Comparison of ENCODE assay signal across 18 cellular contexts in genomic region chr12:104060791-104061190, GRCh38.
"Had no signal": no experiment of that assay in that cellular context is flagged by ENCODE, and none has a peak within 500 bp of the region (broad histone marks: within the 10 kb centered on the region; RNA-seq: fewer than 3 reads in every experiment).

No MANE protein-coding gene starts in this region.

- H3K27ac ChIP-seq: dorsolateral prefrontal cortex, esophagus squamous epithelium, left ventricle myocardium inferior, testis, WERI-Rb-1 had no signal

- H3K4me3 ChIP-seq: dorsolateral prefrontal cortex, esophagus squamous epithelium, left ventricle myocardium inferior, testis had no signal

- H3K9me3 ChIP-seq: esophagus squamous epithelium, left ventricle myocardium inferior, testis had no signal

- H3K36me3 ChIP-seq: esophagus squamous epithelium, left ventricle myocardium inferior had no signal

- H3K27me3 ChIP-seq: dorsolateral prefrontal cortex, esophagus squamous epithelium, testis had no signal

- DNase-seq: activated CD4-positive, alpha-beta memory T cell treated with anti-CD3 and anti-CD28 coated beads, Interleukin-2, amount 10 ng/mL, durations not matched to agents 7 days and 5 days; activated CD4-positive, alpha-beta T cell treated with anti-CD3 and anti-CD28 coated beads for 36 hours; activated CD8-positive, alpha-beta memory T cell treated with anti-CD3 and anti-CD28 coated beads, Interleukin-2, amount 50 U/mL, for 4 hours; activated gamma-delta T cell treated with Interleukin-2 at 50 U/mL for 16 hours; activated naive CD8-positive, alpha-beta T cell treated with anti-CD3 and anti-CD28 coated beads, Interleukin-2, amount 10 ng/mL, durations not matched to agents 7 days and 5 days; activated T-cell treated with anti-CD3 and anti-CD28 coated beads, Interleukin-2, amount 50 U/mL, for 72 hours; anterior cingulate cortex; dorsolateral prefrontal cortex; esophagus squamous epithelium; foreskin fibroblast; left ventricle myocardium inferior; mesenchymal stem cell; stimulated activated CD4-positive, alpha-beta T cell treated with anti-CD3 and anti-CD28 coated beads, Interleukin-4, amount 100 ng/mL, for 4 hours; stimulated activated naive CD8-positive, alpha-beta T cell treated with anti-CD3 and anti-CD28 coated beads, Interleukin-15, amount 100 ng/mL, for 72 hours; T-helper 9 cell; testis; WERI-Rb-1 had no signal

- ATAC-seq: activated CD4-positive, alpha-beta T cell treated with anti-CD3 and anti-CD28 coated beads for 36 hours; activated T-cell treated with anti-CD3 and anti-CD28 coated beads, Interleukin-2, amount 50 U/mL, for 72 hours; natural killer cell treated with Interleukin-12 subunit alpha and Interleukin-12 subunit beta and Interleukin-15 and Interleukin-18, amount 100 ng/mL, for 72 hours; stimulated activated naive CD8-positive, alpha-beta T cell treated with anti-CD3 and anti-CD28 coated beads, Interleukin-15, amount 100 ng/mL, for 72 hours had no signal
